Comparison of ENCODE assay signal across 11 cellular contexts in genomic region chr3:70832035-70832795, GRCh38.
DNase-seq lines count a peak whose midpoint lies in the region; ATAC-seq, FAIRE-seq and TF ChIP-seq lines count a peak whose summit lies in the region.
"Had no signal": no experiment of that assay in that cellular context is flagged by ENCODE, and none has a peak within 500 bp of the region (broad histone marks: within the 10 kb centered on the region; RNA-seq: fewer than 3 reads in every experiment).

No MANE protein-coding gene starts in this region.

- H3K9me3 ChIP-seq in subcutaneous abdominal adipose tissue (ENCODE audit: control insufficient read depth in 5 of 5, low read length in 5 of 5): no peaks in the 10 kb centered on the region

- no peak for TF ChIP-seq POLR2A in H54 (IDR thresholded peaks at IDR 0.05; ENCODE audit: low read depth, low read length)

- H3K27ac ChIP-seq in subcutaneous abdominal adipose tissue (ENCODE audit: low read depth, low read length): peak overlapping the region; percentile 90
- H3K27ac ChIP-seq: parathyroid adenoma had no signal

- DNase-seq in H54 (ENCODE audit: insufficient read length, low spot score): no peak
- peak; percentile 45 for DNase-seq in astrocyte of the cerebellum (ENCODE audit: low read depth)
- peak; percentile 28 for DNase-seq in left ventricle myocardium superior
- no peak for DNase-seq in NK-92 (lab: John Stamatoyannopoulos, UW; ENCODE audit: unreplicated experiment)
- DNase-seq in activated CD4-positive, alpha-beta T cell treated with anti-CD3 and anti-CD28 coated beads for 4 hours: no peak
- no peak for DNase-seq in GF-D8 (lab: John Stamatoyannopoulos, UW)
- DNase-seq in activated CD4-positive, alpha-beta T cell treated with anti-CD3 and anti-CD28 coated beads, Interleukin-2, amount 10 ng/mL, durations not matched to agents 24 days and 14 days: no peak
- DNase-seq: activated CD4-positive, alpha-beta T cell treated with anti-CD3 and anti-CD28 coated beads for 1 hour; activated naive CD8-positive, alpha-beta T cell treated with anti-CD3 and anti-CD28 coated beads, Interleukin-2, amount 50 U/mL, for 24 hours had no signal

- in situ Hi-C loops in astrocyte of the cerebellum (cut with HindIII; ENCODE audit: low sequenced_read_pairs): no loop called here

- H3K27ac Mint-ChIP-seq in activated CD4-positive, alpha-beta T cell treated with anti-CD3 and anti-CD28 coated beads, Interleukin-2, amount 10 ng/mL, durations not matched to agents 24 days and 14 days: no peak overlapping the region
- H3K27ac Mint-ChIP-seq: activated naive CD8-positive, alpha-beta T cell treated with anti-CD3 and anti-CD28 coated beads, Interleukin-2, amount 50 U/mL, for 24 hours had no signal

- H3K27me3 ChIP-seq in subcutaneous abdominal adipose tissue (ENCODE audit: control insufficient read depth in 5 of 5, insufficient read depth in 4 of 5, low read length in 5 of 5): no peaks in the 10 kb centered on the region

- H3K4me3 ChIP-seq in astrocyte of the cerebellum (ENCODE audit: low read depth, low read length) (no peak overlapping the region), subcutaneous abdominal adipose tissue (ENCODE audit: low read depth in 1 of 5, low read length in 5 of 5) (no peak overlapping the region)

- peaks cover 0 to 15% (median 13%) of the 10 kb centered on the region in 5 donors for H3K4me1 ChIP-seq in subcutaneous abdominal adipose tissue (ENCODE audit: control insufficient read depth in 5 of 5, insufficient read depth in 5 of 5, low read length in 5 of 5)
- H3K4me1 ChIP-seq: parathyroid adenoma had no signal

- no peaks in the 10 kb centered on the region for H3K4me1 Mint-ChIP-seq in activated CD4-positive, alpha-beta T cell treated with anti-CD3 and anti-CD28 coated beads, Interleukin-2, amount 10 ng/mL, durations not matched to agents 24 days and 14 days
- H3K4me1 Mint-ChIP-seq: activated naive CD8-positive, alpha-beta T cell treated with anti-CD3 and anti-CD28 coated beads, Interleukin-2, amount 50 U/mL, for 24 hours had no signal

- H3K9me3 Mint-ChIP-seq in activated CD4-positive, alpha-beta T cell treated with anti-CD3 and anti-CD28 coated beads, Interleukin-2, amount 10 ng/mL, durations not matched to agents 24 days and 14 days: no peaks in the 10 kb centered on the region
- H3K9me3 Mint-ChIP-seq: activated naive CD8-positive, alpha-beta T cell treated with anti-CD3 and anti-CD28 coated beads, Interleukin-2, amount 50 U/mL, for 24 hours had no signal

- no peak for TF ChIP-seq CTCF in astrocyte of the cerebellum (IDR thresholded peaks at IDR 0.05; ENCODE audit: low read depth, low read length, missing control alignments)

- H3K36me3 ChIP-seq in subcutaneous abdominal adipose tissue (ENCODE audit: control insufficient read depth in 5 of 5, insufficient read depth in 5 of 5, low read length in 5 of 5): no peaks in the 10 kb centered on the region

- ATAC-seq in left ventricle myocardium superior: peak; percentile 91
- ATAC-seq: activated naive CD8-positive, alpha-beta T cell treated with anti-CD3 and anti-CD28 coated beads, Interleukin-2, amount 50 U/mL, for 24 hours had no signal

- no peak overlapping the region for H3K9ac ChIP-seq in subcutaneous abdominal adipose tissue (ENCODE audit: low read length in 5 of 5)
- H3K9ac ChIP-seq: parathyroid adenoma had no signal

- H3K4me3 Mint-ChIP-seq in activated CD4-positive, alpha-beta T cell treated with anti-CD3 and anti-CD28 coated beads, Interleukin-2, amount 10 ng/mL, durations not matched to agents 24 days and 14 days: no peak overlapping the region
- H3K4me3 Mint-ChIP-seq: activated naive CD8-positive, alpha-beta T cell treated with anti-CD3 and anti-CD28 coated beads, Interleukin-2, amount 50 U/mL, for 24 hours had no signal

- H3K36me3 Mint-ChIP-seq in activated CD4-positive, alpha-beta T cell treated with anti-CD3 and anti-CD28 coated beads, Interleukin-2, amount 10 ng/mL, durations not matched to agents 24 days and 14 days (ENCODE audit: low read depth): no peaks in the 10 kb centered on the region

- intact Hi-C loops in left ventricle myocardium superior (cut with micrococcal nuclease): no loop called here
- intact Hi-C loops in activated CD4-positive, alpha-beta T cell treated with anti-CD3 and anti-CD28 coated beads, Interleukin-2, amount 10 ng/mL, durations not matched to agents 24 days and 14 days (cut with micrococcal nuclease): no loop called here

- H3K27me3 Mint-ChIP-seq in activated CD4-positive, alpha-beta T cell treated with anti-CD3 and anti-CD28 coated beads, Interleukin-2, amount 10 ng/mL, durations not matched to agents 24 days and 14 days: peaks cover 4% of the 10 kb centered on the region

- peak; percentile 58 for FAIRE-seq in H54 (lab: Jason Lieb, UNC)

Comparison
In these comparisons a context has a peak if more than half of its experiments do, and no peak if none do; other contexts are left out.
1. DNase-seq: peak in astrocyte of the cerebellum (single experiment) and left ventricle myocardium superior (single experiment); none in H54 (single experiment), NK-92 (single experiment), activated CD4-positive, alpha-beta T cell treated with anti-CD3 and anti-CD28 coated beads for 4 hours (0 of 2), GF-D8 (single experiment) and activated CD4-positive, alpha-beta T cell treated with anti-CD3 and anti-CD28 coated beads, Interleukin-2, amount 10 ng/mL, durations not matched to agents 24 days and 14 days (single experiment).